ENCODE assay signal across 16 cellular contexts in the genomic region with DNA sequence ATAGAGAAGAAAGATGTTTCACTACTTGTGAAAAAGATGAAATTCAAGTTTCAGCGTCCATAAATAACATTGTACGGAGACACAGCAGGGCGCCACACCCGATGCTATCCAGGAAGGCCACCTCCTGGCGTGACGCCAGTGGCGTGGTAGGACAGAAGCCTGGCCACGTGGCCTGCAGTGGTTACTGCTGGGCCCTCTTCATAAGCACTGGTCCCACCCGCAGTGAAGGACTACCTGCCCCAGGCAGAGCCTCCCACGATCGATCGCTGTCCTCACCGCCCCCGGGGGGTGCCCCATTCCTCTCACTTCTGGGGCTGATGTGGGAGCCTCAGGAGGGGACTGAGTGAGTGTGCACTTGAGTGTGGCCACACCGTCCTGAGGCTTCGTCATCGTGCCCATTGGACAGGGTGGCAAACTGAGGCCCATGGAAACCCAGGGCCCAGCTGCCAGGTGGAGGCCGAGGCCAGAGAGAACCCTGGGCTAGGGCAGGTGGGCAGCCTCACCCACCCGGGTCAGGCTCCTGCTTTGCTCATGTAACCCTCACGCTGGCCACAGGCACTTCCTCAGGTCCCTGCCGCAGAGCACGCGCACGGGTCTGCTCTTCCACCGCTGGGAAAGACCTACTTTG. TPM values are rescaled to one million over a fixed set of nuclear protein-coding genes. Genes with fewer than 3 reads are reported as not detected.
DNase-seq lines count a peak whose midpoint lies in the region; ATAC-seq lines count a peak whose summit lies in the region.
"Had no signal": no experiment of that assay in that cellular context is flagged by ENCODE, and none has a peak within 500 bp of the region (broad histone marks: within the 10 kb centered on the region; RNA-seq: fewer than 3 reads in every experiment).

No MANE protein-coding gene starts in this region.

- H3K36me3 Mint-ChIP-seq in naive thymus-derived CD4-positive, alpha-beta T cell, result no peaks in the 10 kb centered on the region
- H3K36me3 Mint-ChIP-seq: activated naive CD4-positive, alpha-beta T cell treated with anti-CD3 and anti-CD28 coated beads, Interleukin-2, amount 50 U/mL, for 24 hours had no signal

- peaks cover 0 to 26% (median 6%) of the 10 kb centered on the region in 7 donors for H3K4me1 Mint-ChIP-seq in naive thymus-derived CD4-positive, alpha-beta T cell

- H3K4me1 ChIP-seq in naive thymus-derived CD4-positive, alpha-beta T cell (ENCODE audit: control insufficient read depth in 2 of 2, insufficient read depth in 2 of 2, low read length in 2 of 2), result peaks cover 0 to 24% of the 10 kb centered on the region in 2 donors
- H3K4me1 ChIP-seq: Caco-2 had no signal

- CTCF ChIA-PET in naive thymus-derived CD4-positive, alpha-beta T cell (lab: Charles Lee), result no interaction called here

- ATAC-seq in naive thymus-derived CD4-positive, alpha-beta T cell, result no peak

- H3K27ac ChIP-seq in naive thymus-derived CD4-positive, alpha-beta T cell (ENCODE audit: low read depth, low read length), result no peak overlapping the region
- H3K27ac ChIP-seq: neutrophil, SJSA1 had no signal

- POLR2A ChIA-PET in naive thymus-derived CD4-positive, alpha-beta T cell (lab: Charles Lee), result interaction anchor here (1.1 to 11.7 kb wide), 2 partner anchors 12 to 150 kb away, joined by 5 to 294 read pairs; partner anchors contain the start of genes HES5, MORN1, PANK4 and RER1

- no peaks in the 10 kb centered on the region for H3K9me3 Mint-ChIP-seq in naive thymus-derived CD4-positive, alpha-beta T cell
- H3K9me3 Mint-ChIP-seq: activated B cell treated with CpG ODN at 0.5 μM for 24 hours; activated naive CD4-positive, alpha-beta T cell treated with anti-CD3 and anti-CD28 coated beads, Interleukin-2, amount 50 U/mL, for 24 hours had no signal

- DNase-seq in NCI-H1417 (lab: John Stamatoyannopoulos, UW) (peak; percentile 33 to 67 (median 52)), NCI-H1417 treated with DMSO at 0.1 percent for 48 hours (lab: John Stamatoyannopoulos, UW) (no peak), HT-29 (ENCODE audit: low spot score) (peak; percentile 69), SW480 (ENCODE audit: low spot score) (peak; percentile 53), NCI-H82 treated with DMSO at 0.1 percent for 48 hours (lab: John Stamatoyannopoulos, UW; ENCODE audit: unreplicated experiment) (no peak), T1000 (lab: John Stamatoyannopoulos, UW) (no peak)
- DNase-seq in naive thymus-derived CD4-positive, alpha-beta T cell, result no peak
- no peak for DNase-seq in stimulated activated CD8-positive, alpha-beta memory T cell treated with anti-CD3 and anti-CD28 coated beads, Interleukin-4, amount 100 ng/mL, for 48 hours
- DNase-seq: activated B cell treated with CpG ODN at 0.5 μM for 24 hours; Caco-2; effector CD8-positive, alpha-beta T cell; HCEC 1CT; mesenchymal stem cell had no signal

- no peak overlapping the region for H3K27ac Mint-ChIP-seq in naive thymus-derived CD4-positive, alpha-beta T cell
- H3K27ac Mint-ChIP-seq: activated B cell treated with CpG ODN at 0.5 μM for 24 hours; activated naive CD4-positive, alpha-beta T cell treated with anti-CD3 and anti-CD28 coated beads, Interleukin-2, amount 50 U/mL, for 24 hours had no signal

- H3K27me3 Mint-ChIP-seq in naive thymus-derived CD4-positive, alpha-beta T cell, result peaks cover 0 to 23% (median 0%) of the 10 kb centered on the region in 5 donors
- H3K27me3 Mint-ChIP-seq: activated naive CD4-positive, alpha-beta T cell treated with anti-CD3 and anti-CD28 coated beads, Interleukin-2, amount 50 U/mL, for 24 hours had no signal

- no peak overlapping the region for H3K4me3 ChIP-seq in naive thymus-derived CD4-positive, alpha-beta T cell (ENCODE audit: low read length)
- H3K4me3 ChIP-seq: SJSA1 had no signal

- H3K4me3 Mint-ChIP-seq in naive thymus-derived CD4-positive, alpha-beta T cell, result peak overlapping the region in 6 of 10 donors; percentile 16 to 45 (median 33)
- H3K4me3 Mint-ChIP-seq: activated B cell treated with CpG ODN at 0.5 μM for 24 hours; activated naive CD4-positive, alpha-beta T cell treated with anti-CD3 and anti-CD28 coated beads, Interleukin-2, amount 50 U/mL, for 24 hours had no signal

- H3K27me3 ChIP-seq in naive thymus-derived CD4-positive, alpha-beta T cell (ENCODE audit: control insufficient read depth in 2 of 2, insufficient read depth in 2 of 2, low read length in 2 of 2), result no peaks in the 10 kb centered on the region
- H3K27me3 ChIP-seq: SJSA1 had no signal

- no peaks in the 10 kb centered on the region for H3K36me3 ChIP-seq in naive thymus-derived CD4-positive, alpha-beta T cell (ENCODE audit: control insufficient read depth in 2 of 3, insufficient read depth in 3 of 3, low read length in 3 of 3)
- H3K36me3 ChIP-seq: neutrophil, SJSA1 had no signal

- no peaks in the 10 kb centered on the region for H3K9me3 ChIP-seq in naive thymus-derived CD4-positive, alpha-beta T cell (ENCODE audit: control insufficient read depth in 2 of 3, low read length in 3 of 3)
- H3K9me3 ChIP-seq: Caco-2, neutrophil, SJSA1 had no signal

- intact Hi-C loops in naive thymus-derived CD4-positive, alpha-beta T cell (cut with micrococcal nuclease), result no loop called here

RNA-seq across cellular contexts. Expression of gene HES5, which starts 11.7 kb away (rescaled TPM):
- 0.28 and 0.42 TPM in 2 replicates for total RNA-seq in HT-29 (2014; rRNA removed; shearing (Covaris generic))
- total RNA-seq in naive thymus-derived CD4-positive, alpha-beta T cell, result not detected
- polyA plus RNA-seq in naive thymus-derived CD4-positive, alpha-beta T cell, result not detected
- total RNA-seq: activated B cell treated with CpG ODN at 0.5 μM for 24 hours, Caco-2, SJSA1 had no signal

RNA-seq across cellular contexts. Expression of gene TNFRSF14, which starts 14.4 kb away (rescaled TPM):
- 77.4 and 85.6 TPM in 2 replicates for total RNA-seq in HT-29 (2014; rRNA removed; shearing (Covaris generic))
- total RNA-seq in naive thymus-derived CD4-positive, alpha-beta T cell, result 100 to 1,000 TPM; 182 to 253 (median 204) TPM
- 10 to 100 TPM; 52.5 to 65.1 TPM for polyA plus RNA-seq in naive thymus-derived CD4-positive, alpha-beta T cell

RNA-seq across cellular contexts. Expression of gene PANK4, which starts 15.3 kb away (rescaled TPM):
- 37.8 and 48.3 TPM in 2 replicates for total RNA-seq in HT-29 (2014; rRNA removed; shearing (Covaris generic))
- 10 to 100 TPM; 55.8 to 91.2 (median 72.6) TPM for total RNA-seq in naive thymus-derived CD4-positive, alpha-beta T cell
- 10 to 100 TPM; 12.7 to 29.9 TPM for polyA plus RNA-seq in naive thymus-derived CD4-positive, alpha-beta T cell

RNA-seq across cellular contexts. Expression of gene PRXL2B, which starts 44.8 kb away (rescaled TPM):
- 90.1 and 101 TPM in 2 replicates for total RNA-seq in HT-29 (2014; rRNA removed; shearing (Covaris generic))
- 10 to 100 TPM; 12.3 to 37.0 (median 26.7) TPM for total RNA-seq in naive thymus-derived CD4-positive, alpha-beta T cell
- 10 to 100 TPM; 15.7 to 26.5 TPM for polyA plus RNA-seq in naive thymus-derived CD4-positive, alpha-beta T cell

Comparison
In these comparisons a context has a peak if more than half of its experiments do, and no peak if none do; other contexts are left out.
1. DNase-seq: peak in NCI-H1417 (3 of 3), HT-29 (single experiment) and SW480 (single experiment); none in NCI-H1417 treated with DMSO at 0.1 percent for 48 hours (single experiment), naive thymus-derived CD4-positive, alpha-beta T cell (0 of 9), stimulated activated CD8-positive, alpha-beta memory T cell treated with anti-CD3 and anti-CD28 coated beads, Interleukin-4, amount 100 ng/mL, for 48 hours (single experiment), NCI-H82 treated with DMSO at 0.1 percent for 48 hours (single experiment) and T1000 (single experiment).